Comparison of ENCODE assay signal across 8 cellular contexts in genomic region chr14:89040438-89041244, GRCh38.
A peak's percentile ranks its signal among the peaks of the same experiment; 100 is the strongest.
DNase-seq lines count a peak whose midpoint lies in the region; TF ChIP-seq lines count a peak whose summit lies in the region.

No MANE protein-coding gene starts in this region.

- H3K4me3 Mint-ChIP-seq in type B pancreatic cell = peak overlapping the region; percentile 82

- peaks cover 17% of the 10 kb centered on the region for H3K4me1 Mint-ChIP-seq in type B pancreatic cell (ENCODE audit: unreplicated experiment)

- no peaks in the 10 kb centered on the region for H3K27me3 ChIP-seq in adrenal gland

- H3K36me3 ChIP-seq in adrenal gland (replicated peaks in 1 of 2) = no peaks in the 10 kb centered on the region

- H3K36me3 Mint-ChIP-seq in type B pancreatic cell = no peaks in the 10 kb centered on the region

- peaks cover 16% of the 10 kb centered on the region for H3K27me3 Mint-ChIP-seq in type B pancreatic cell

- intact Hi-C loops in adrenal gland (cut with DNase I) (loop anchor here in 1 of 2 donors (10.0 kb wide), 1 partner anchor 194 kb away; no protein-coding TSS in a partner anchor), cardiac septum (cut with DNase I) (loop anchor here (2.0 to 10.0 kb wide), 5 partner anchors 142 to 877 kb away; no protein-coding TSS in a partner anchor), posterior vena cava (cut with DNase I) (loop anchor here (5.0 kb wide), 2 partner anchors 362 to 382 kb away; no protein-coding TSS in a partner anchor)

- peaks cover 8 to 9% of the 10 kb centered on the region in 2 donors for H3K4me1 ChIP-seq in adrenal gland (replicated peaks in 1 of 2)

- peak; percentile 96 for DNase-seq in DMS79 treated with DMSO at 0.1 percent for 48 hours (lab: John Stamatoyannopoulos, UW)
- DNase-seq in HCEC 1CT = peak; percentile 87
- peak; percentile 88 for DNase-seq in NCI-H1105 (lab: John Stamatoyannopoulos, UW)
- peak; percentile 58 for DNase-seq in T follicular helper cell (ENCODE audit: low read depth)
- peak; percentile 91 to 96 (median 95) for DNase-seq in adrenal gland
- DNase-seq in cardiac septum (ENCODE audit: low spot score) = peak; percentile 92
- DNase-seq in posterior vena cava (ENCODE audit: low spot score) = peak; percentile 96
- DNase-seq in type B pancreatic cell (ENCODE audit: extremely low spot score, unreplicated experiment) = peak; percentile 92

- TF ChIP-seq CTCF in adrenal gland (IDR thresholded peaks at IDR 0.05) (peak; percentile 87 to 98 (median 96)), type B pancreatic cell (conservative IDR thresholded peaks at IDR 0.05) (peak; percentile 97)

- peak overlapping the region; percentile 76 for H3K27ac Mint-ChIP-seq in type B pancreatic cell

- peak overlapping the region in 2 of 4 donors; percentile 6 to 49 for H3K4me3 ChIP-seq in adrenal gland

- peak overlapping the region; percentile 32 to 94 (median 82) for H3K27ac ChIP-seq in adrenal gland

- 1 to 2% (median 2%) methylated on average over 23 to 32 of the region's 32 CpGs for WGBS in adrenal gland, 4 donors

- H3K9me3 Mint-ChIP-seq in type B pancreatic cell = no peaks in the 10 kb centered on the region

- no peaks in the 10 kb centered on the region for H3K9me3 ChIP-seq in adrenal gland (replicated peaks in 1 of 3)

- TF ChIP-seq POLR2A in adrenal gland (IDR thresholded peaks at IDR 0.05) = peak; percentile 22 to 74
